Comparison of ENCODE assay signal across 1 cellular context in the genomic region with DNA sequence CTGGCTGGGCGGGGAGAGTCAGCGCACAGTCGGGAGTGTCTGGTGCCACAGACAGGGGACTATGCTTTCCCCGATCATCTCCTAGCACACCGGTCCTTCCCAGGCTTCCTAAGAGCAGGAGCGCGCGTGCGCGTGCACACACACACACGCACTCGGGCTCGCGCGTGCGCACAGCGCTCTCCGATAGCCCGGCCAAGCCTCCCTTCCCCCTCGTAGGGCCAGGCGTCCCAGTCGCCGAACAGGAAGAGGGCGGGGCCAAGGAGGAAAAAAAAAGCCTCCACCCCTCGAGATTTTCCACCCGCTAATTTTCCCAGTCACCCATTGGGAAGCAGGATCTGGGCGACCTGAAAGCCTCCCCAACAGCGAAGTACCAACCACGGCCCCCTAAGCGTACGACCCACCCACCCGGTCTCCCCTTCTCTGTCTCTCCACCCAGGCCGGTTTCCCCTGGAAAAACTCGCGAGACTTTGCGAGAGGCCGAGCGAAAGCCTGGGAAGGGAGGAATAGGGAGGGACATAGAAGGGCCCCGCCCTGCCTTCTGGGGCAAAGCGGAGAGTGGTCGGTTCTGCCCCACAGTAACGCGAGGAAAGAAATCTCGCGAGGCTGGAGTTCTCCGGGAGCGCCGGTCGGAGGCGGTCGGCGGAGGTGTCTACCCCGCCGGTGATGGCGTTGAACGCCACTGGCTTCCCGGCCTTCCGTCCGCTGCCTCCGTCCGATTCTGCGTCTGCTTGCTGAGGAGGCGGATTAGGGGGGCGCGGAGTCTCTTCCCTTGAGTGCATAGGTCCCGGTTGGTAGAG.
A peak's percentile ranks its signal among the peaks of the same experiment; 100 is the strongest.
TF ChIP-seq lines count a peak whose summit lies in the region.

FGFR1OP2 (plus strand) TSS at position 608 of the 797 bp plus-strand sequence. CDS start 15,689 bp downstream, outside the sequence.
A gene with protein sequence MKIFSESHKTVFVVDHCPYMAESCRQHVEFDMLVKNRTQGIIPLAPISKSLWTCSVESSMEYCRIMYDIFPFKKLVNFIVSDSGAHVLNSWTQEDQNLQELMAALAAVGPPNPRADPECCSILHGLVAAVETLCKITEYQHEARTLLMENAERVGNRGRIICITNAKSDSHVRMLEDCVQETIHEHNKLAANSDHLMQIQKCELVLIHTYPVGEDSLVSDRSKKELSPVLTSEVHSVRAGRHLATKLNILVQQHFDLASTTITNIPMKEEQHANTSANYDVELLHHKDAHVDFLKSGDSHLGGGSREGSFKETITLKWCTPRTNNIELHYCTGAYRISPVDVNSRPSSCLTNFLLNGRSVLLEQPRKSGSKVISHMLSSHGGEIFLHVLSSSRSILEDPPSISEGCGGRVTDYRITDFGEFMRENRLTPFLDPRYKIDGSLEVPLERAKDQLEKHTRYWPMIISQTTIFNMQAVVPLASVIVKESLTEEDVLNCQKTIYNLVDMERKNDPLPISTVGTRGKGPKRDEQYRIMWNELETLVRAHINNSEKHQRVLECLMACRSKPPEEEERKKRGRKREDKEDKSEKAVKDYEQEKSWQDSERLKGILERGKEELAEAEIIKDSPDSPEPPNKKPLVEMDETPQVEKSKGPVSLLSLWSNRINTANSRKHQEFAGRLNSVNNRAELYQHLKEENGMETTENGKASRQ (minus strand): TSS at position 119 of the 797 bp plus-strand sequence. CDS start 1,178 bp downstream, outside the sequence.

TF ChIP-seq in H1, 55 proteins besides CTCF, POLR2A, EP300 and RAD21:
- TF ChIP-seq MAX (IDR thresholded peaks at IDR 0.05) (peak; percentile 25; the same call in 1 of the 2 replicates), YY1 (IDR thresholded peaks at IDR 0.05; ENCODE audit: low read depth, low read length) (peak; percentile 82), PHF8 (conservative IDR thresholded peaks at IDR 0.05; ENCODE audit: low read depth, low read length) (peak; percentile 98), KDM5A (IDR thresholded peaks at IDR 0.05; ENCODE audit: low read length) (0 out of 2 replicates have a peak, but pooled peaks have one; percentile 17), CHD2 (IDR thresholded peaks at IDR 0.05; ENCODE audit: low read length) (peak; percentile 97), TAF7 (optimal IDR thresholded peaks at IDR 0.05; ENCODE audit: borderline replicate concordance, low read depth, low read length) (peak; percentile 56), MAFK (IDR thresholded peaks at IDR 0.05; ENCODE audit: low read depth, low read length) (no peak), TAF1 (IDR thresholded peaks at IDR 0.05; ENCODE audit: low read depth, low read length) (peak; percentile 96), NRF1 (IDR thresholded peaks at IDR 0.05; ENCODE audit: low read depth, low read length) (peak; percentile 93), EGR1 (IDR thresholded peaks at IDR 0.05; ENCODE audit: borderline replicate concordance, low read depth, low read length) (no peak), SIN3A (conservative IDR thresholded peaks at IDR 0.05 in 1 of 2, IDR thresholded peaks at IDR 0.05 in 1 of 2; ENCODE audit: low read depth in 1 of 2, low read length in 2 of 2) (0 out of 4 replicates have a peak, but pooled peaks have one; percentile 38 to 54), CEBPB (IDR thresholded peaks at IDR 0.05; ENCODE audit: low read depth, low read length) (no peak), CBX8 (IDR thresholded peaks at IDR 0.05; ENCODE audit: borderline replicate concordance, low read depth, low read length) (no peak), KDM4A (IDR thresholded peaks at IDR 0.05; ENCODE audit: low read depth, low read length, severe bottlenecking) (peak; percentile 88), BRCA1 (IDR thresholded peaks at IDR 0.05; ENCODE audit: low read depth, low read length) (peak; percentile 89), ASH2L (IDR thresholded peaks at IDR 0.05; ENCODE audit: low read length) (peak; percentile 32), CREB1 (IDR thresholded peaks at IDR 0.05) (peak; percentile 38; the same call in 1 of the 2 replicates), SP4 (IDR thresholded peaks at IDR 0.05; ENCODE audit: low read length) (peak; percentile 30; the same call in 1 of the 2 replicates), TBP (IDR thresholded peaks at IDR 0.05; ENCODE audit: low read depth, low read length) (peak; percentile 93), BACH1 (IDR thresholded peaks at IDR 0.05; ENCODE audit: low read length) (peak; percentile 70), POLR2AphosphoS5 (IDR thresholded peaks at IDR 0.05; ENCODE audit: low read depth, low read length) (peak; percentile 94), RBBP5 (IDR thresholded peaks at IDR 0.05; ENCODE audit: borderline replicate concordance, low read depth, low read length) (peak; percentile 55; the same call in 1 of the 2 replicates), JUN (IDR thresholded peaks at IDR 0.05; ENCODE audit: low read depth, low read length) (no peak)
- TF ChIP-seq, protein P1, sequence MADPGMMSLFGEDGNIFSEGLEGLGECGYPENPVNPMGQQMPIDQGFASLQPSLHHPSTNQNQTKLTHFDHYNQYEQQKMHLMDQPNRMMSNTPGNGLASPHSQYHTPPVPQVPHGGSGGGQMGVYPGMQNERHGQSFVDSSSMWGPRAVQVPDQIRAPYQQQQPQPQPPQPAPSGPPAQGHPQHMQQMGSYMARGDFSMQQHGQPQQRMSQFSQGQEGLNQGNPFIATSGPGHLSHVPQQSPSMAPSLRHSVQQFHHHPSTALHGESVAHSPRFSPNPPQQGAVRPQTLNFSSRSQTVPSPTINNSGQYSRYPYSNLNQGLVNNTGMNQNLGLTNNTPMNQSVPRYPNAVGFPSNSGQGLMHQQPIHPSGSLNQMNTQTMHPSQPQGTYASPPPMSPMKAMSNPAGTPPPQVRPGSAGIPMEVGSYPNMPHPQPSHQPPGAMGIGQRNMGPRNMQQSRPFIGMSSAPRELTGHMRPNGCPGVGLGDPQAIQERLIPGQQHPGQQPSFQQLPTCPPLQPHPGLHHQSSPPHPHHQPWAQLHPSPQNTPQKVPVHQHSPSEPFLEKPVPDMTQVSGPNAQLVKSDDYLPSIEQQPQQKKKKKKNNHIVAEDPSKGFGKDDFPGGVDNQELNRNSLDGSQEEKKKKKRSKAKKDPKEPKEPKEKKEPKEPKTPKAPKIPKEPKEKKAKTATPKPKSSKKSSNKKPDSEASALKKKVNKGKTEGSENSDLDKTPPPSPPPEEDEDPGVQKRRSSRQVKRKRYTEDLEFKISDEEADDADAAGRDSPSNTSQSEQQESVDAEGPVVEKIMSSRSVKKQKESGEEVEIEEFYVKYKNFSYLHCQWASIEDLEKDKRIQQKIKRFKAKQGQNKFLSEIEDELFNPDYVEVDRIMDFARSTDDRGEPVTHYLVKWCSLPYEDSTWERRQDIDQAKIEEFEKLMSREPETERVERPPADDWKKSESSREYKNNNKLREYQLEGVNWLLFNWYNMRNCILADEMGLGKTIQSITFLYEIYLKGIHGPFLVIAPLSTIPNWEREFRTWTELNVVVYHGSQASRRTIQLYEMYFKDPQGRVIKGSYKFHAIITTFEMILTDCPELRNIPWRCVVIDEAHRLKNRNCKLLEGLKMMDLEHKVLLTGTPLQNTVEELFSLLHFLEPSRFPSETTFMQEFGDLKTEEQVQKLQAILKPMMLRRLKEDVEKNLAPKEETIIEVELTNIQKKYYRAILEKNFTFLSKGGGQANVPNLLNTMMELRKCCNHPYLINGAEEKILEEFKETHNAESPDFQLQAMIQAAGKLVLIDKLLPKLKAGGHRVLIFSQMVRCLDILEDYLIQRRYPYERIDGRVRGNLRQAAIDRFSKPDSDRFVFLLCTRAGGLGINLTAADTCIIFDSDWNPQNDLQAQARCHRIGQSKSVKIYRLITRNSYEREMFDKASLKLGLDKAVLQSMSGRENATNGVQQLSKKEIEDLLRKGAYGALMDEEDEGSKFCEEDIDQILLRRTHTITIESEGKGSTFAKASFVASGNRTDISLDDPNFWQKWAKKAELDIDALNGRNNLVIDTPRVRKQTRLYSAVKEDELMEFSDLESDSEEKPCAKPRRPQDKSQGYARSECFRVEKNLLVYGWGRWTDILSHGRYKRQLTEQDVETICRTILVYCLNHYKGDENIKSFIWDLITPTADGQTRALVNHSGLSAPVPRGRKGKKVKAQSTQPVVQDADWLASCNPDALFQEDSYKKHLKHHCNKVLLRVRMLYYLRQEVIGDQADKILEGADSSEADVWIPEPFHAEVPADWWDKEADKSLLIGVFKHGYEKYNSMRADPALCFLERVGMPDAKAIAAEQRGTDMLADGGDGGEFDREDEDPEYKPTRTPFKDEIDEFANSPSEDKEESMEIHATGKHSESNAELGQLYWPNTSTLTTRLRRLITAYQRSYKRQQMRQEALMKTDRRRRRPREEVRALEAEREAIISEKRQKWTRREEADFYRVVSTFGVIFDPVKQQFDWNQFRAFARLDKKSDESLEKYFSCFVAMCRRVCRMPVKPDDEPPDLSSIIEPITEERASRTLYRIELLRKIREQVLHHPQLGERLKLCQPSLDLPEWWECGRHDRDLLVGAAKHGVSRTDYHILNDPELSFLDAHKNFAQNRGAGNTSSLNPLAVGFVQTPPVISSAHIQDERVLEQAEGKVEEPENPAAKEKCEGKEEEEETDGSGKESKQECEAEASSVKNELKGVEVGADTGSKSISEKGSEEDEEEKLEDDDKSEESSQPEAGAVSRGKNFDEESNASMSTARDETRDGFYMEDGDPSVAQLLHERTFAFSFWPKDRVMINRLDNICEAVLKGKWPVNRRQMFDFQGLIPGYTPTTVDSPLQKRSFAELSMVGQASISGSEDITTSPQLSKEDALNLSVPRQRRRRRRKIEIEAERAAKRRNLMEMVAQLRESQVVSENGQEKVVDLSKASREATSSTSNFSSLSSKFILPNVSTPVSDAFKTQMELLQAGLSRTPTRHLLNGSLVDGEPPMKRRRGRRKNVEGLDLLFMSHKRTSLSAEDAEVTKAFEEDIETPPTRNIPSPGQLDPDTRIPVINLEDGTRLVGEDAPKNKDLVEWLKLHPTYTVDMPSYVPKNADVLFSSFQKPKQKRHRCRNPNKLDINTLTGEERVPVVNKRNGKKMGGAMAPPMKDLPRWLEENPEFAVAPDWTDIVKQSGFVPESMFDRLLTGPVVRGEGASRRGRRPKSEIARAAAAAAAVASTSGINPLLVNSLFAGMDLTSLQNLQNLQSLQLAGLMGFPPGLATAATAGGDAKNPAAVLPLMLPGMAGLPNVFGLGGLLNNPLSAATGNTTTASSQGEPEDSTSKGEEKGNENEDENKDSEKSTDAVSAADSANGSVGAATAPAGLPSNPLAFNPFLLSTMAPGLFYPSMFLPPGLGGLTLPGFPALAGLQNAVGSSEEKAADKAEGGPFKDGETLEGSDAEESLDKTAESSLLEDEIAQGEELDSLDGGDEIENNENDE (IDR thresholded peaks at IDR 0.05; ENCODE audit: insufficient replicate concordance, low read length), result no peak
